Comparison of ENCODE assay signal across 8 cellular contexts in genomic region chr15:57527382-57528091, GRCh38.
DNase-seq lines count a peak whose midpoint lies in the region; ATAC-seq and TF ChIP-seq lines count a peak whose summit lies in the region.

No MANE protein-coding gene starts in this region.

- DNase-seq in Right ventricle myocardium inferior (ENCODE audit: missing footprints) (peak; percentile 71), cardiac septum (ENCODE audit: low spot score) (no peak), HL-60 (ENCODE audit: low read depth in 1 of 2, low spot score in 1 of 2) (peak; percentile 48 to 78), NCI-H524 (lab: John Stamatoyannopoulos, UW) (peak; percentile 99), adrenal gland (peak; percentile 42 to 75 (median 59)), right atrium auricular region (ENCODE audit: low spot score) (no peak), gastrocnemius medialis (no peak), mesenteric fat pad (ENCODE audit: low spot score) (no peak)

- WGBS in adrenal gland, 4 donors, result 55 to 61% (median 57%) methylated on average over 9 of the region's 9 CpGs

- H3K27me3 ChIP-seq in HL-60 (ENCODE audit: insufficient read depth, poor library complexity, severe bottlenecking) (peaks cover 8% of the 10 kb centered on the region), adrenal gland (no peaks in the 10 kb centered on the region), right atrium auricular region (no peaks in the 10 kb centered on the region), gastrocnemius medialis (no peaks in the 10 kb centered on the region)

- peak; percentile 75 for ATAC-seq in Right ventricle myocardium inferior
- peak; percentile 65 to 92 for ATAC-seq in gastrocnemius medialis

- H3K4me1 ChIP-seq in adrenal gland (replicated peaks in 1 of 2) (peaks cover 18 to 21% of the 10 kb centered on the region in 2 donors), right atrium auricular region (peaks cover 0 to 17% of the 10 kb centered on the region in 2 donors), gastrocnemius medialis (no peaks in the 10 kb centered on the region)

- intact Hi-C loops in Right ventricle myocardium inferior (cut with DNase I), result loop anchor here (1.0 to 10.0 kb wide), 2 partner anchors 187 to 373 kb away; no protein-coding TSS in a partner anchor
- intact Hi-C loops in cardiac septum (cut with DNase I), result loop anchor here (1.0 to 10.0 kb wide), 2 partner anchors 187 to 373 kb away; no protein-coding TSS in a partner anchor
- intact Hi-C loops in adrenal gland (cut with DNase I), result loop anchor here (2.0 to 10.0 kb wide), 4 partner anchors 73 to 383 kb away; no protein-coding TSS in a partner anchor
- intact Hi-C loops in gastrocnemius medialis (cut with DNase I; ENCODE audit: low total_unique reads), result loop anchor here (1.0 to 10.0 kb wide), 3 partner anchors 187 to 1030 kb away; no protein-coding TSS in a partner anchor

- H3K9me3 ChIP-seq in adrenal gland (replicated peaks in 1 of 3) (no peaks in the 10 kb centered on the region), right atrium auricular region (no peaks in the 10 kb centered on the region), gastrocnemius medialis (no peaks in the 10 kb centered on the region)

- TF ChIP-seq CTCF in HL-60 (IDR thresholded peaks at IDR 0.05; ENCODE audit: insufficient read depth, low read length) (peak; percentile 25), adrenal gland (IDR thresholded peaks at IDR 0.05) (peak; percentile 38 to 83 (median 78)), right atrium auricular region (IDR thresholded peaks at IDR 0.05) (peak; percentile 42 to 74), gastrocnemius medialis (IDR thresholded peaks at IDR 0.05 in 4 of 5, conservative IDR thresholded peaks at IDR 0.05 in 1 of 5) (peak; percentile 40 to 73 (median 64))

- H3K27ac ChIP-seq in HL-60 (replicated peaks), result no peak overlapping the region
- no peak overlapping the region for H3K27ac ChIP-seq in adrenal gland
- no peak overlapping the region for H3K27ac ChIP-seq in right atrium auricular region
- H3K27ac ChIP-seq in gastrocnemius medialis, result no peak overlapping the region

- H3K36me3 ChIP-seq in adrenal gland (replicated peaks in 1 of 2) (peaks cover 0 to 7% of the 10 kb centered on the region in 2 donors), right atrium auricular region (no peaks in the 10 kb centered on the region), gastrocnemius medialis (no peaks in the 10 kb centered on the region)

- in situ Hi-C loops in gastrocnemius medialis (cut with MboI; ENCODE audit: low sequenced_read_pairs in 4 of 4), result loop anchor here (5.0 to 25.0 kb wide), 3 partner anchors 185 to 1040 kb away; no protein-coding TSS in a partner anchor

- H3K4me3 ChIP-seq in HL-60 (replicated peaks; ENCODE audit: insufficient read depth, low read length) (no peak overlapping the region), adrenal gland (no peak overlapping the region), right atrium auricular region (no peak overlapping the region), gastrocnemius medialis (no peak overlapping the region)

- no peak for TF ChIP-seq POLR2A in adrenal gland (IDR thresholded peaks at IDR 0.05)
- no peak for TF ChIP-seq POLR2A in gastrocnemius medialis (IDR thresholded peaks at IDR 0.05)

Comparison
In these comparisons a context has a peak if more than half of its experiments do, and no peak if none do; other contexts are left out.
1. DNase-seq: peak in Right ventricle myocardium inferior (single experiment), HL-60 (2 of 2), NCI-H524 (2 of 2) and adrenal gland (7 of 7); none in cardiac septum (single experiment), right atrium auricular region (single experiment), gastrocnemius medialis (0 of 2) and mesenteric fat pad (single experiment).
2. CTCF ChIP-seq: peak in every context shown above with its lines; median percentile 78 in adrenal gland; 64 in gastrocnemius medialis; 58 in right atrium auricular region; 25 in HL-60.